In the genomic region with DNA sequence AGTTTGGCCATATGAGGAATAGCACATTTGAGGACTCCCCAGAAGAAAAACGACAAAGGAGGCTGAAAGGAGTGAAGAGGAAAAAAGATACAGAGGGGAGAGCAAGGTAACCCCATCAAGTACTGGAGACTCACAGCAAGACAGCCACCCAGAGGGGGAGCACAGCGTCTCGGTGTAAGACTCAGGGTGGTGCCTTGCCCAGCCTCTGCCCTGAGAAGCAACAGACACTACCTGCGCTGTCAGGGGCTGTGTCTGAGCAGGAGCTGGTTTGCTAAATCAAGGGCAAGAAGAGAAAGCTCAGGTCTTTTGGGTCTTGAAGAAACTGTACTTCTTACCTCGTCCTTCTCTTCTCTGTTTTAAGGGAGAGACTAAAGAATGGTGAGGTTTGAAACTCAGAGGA, we compare ENCODE assay signal across 1 cellular context.
TF ChIP-seq lines count a peak whose summit lies in the region.

No MANE protein-coding gene starts in this region.

TF ChIP-seq in A549, 52 proteins besides CTCF, POLR2A, EP300 and RAD21:
- no peak for TF ChIP-seq POLR2AphosphoS2 (conservative IDR thresholded peaks at IDR 0.05; ENCODE audit: low read length)
- no peak for TF ChIP-seq MAZ (IDR thresholded peaks at IDR 0.05; ENCODE audit: borderline replicate concordance, low read depth, low read length)
- TF ChIP-seq CEBPB (IDR thresholded peaks at IDR 0.05), result no peak
- TF ChIP-seq CBX2 (IDR thresholded peaks at IDR 0.05; ENCODE audit: borderline replicate concordance, low read depth), result no peak
- TF ChIP-seq HEYL (CRISPR knock-in tag; IDR thresholded peaks at IDR 0.05), result no peak
- no peak for TF ChIP-seq REST (IDR thresholded peaks at IDR 0.05)
- TF ChIP-seq NR3C1 (IDR thresholded peaks at IDR 0.05), result no peak
- no peak for TF ChIP-seq ZNF302 (CRISPR knock-in tag; IDR thresholded peaks at IDR 0.05)
- TF ChIP-seq KDM1A (IDR thresholded peaks at IDR 0.05; ENCODE audit: low read depth), result no peak
- no peak for TF ChIP-seq SREBF2 (IDR thresholded peaks at IDR 0.05)
- TF ChIP-seq ESRRA (IDR thresholded peaks at IDR 0.05; ENCODE audit: borderline replicate concordance, low read length), result no peak
- TF ChIP-seq JUN (IDR thresholded peaks at IDR 0.05), result no peak
- no peak for TF ChIP-seq GATA3 (IDR thresholded peaks at IDR 0.05; ENCODE audit: borderline replicate concordance)
- TF ChIP-seq HOXA7 (CRISPR knock-in tag; IDR thresholded peaks at IDR 0.05), result no peak
